In genomic region chr11:1323779-1324178, GRCh38 we compare ENCODE assay signal across 27 cellular contexts. TPM values are rescaled to one million over a fixed set of nuclear protein-coding genes. Genes with fewer than 3 reads are reported as not detected.
DNase-seq lines count a peak whose midpoint lies in the region; ATAC-seq, FAIRE-seq and TF ChIP-seq lines count a peak whose summit lies in the region.
"Had no signal": no experiment of that assay in that cellular context is flagged by ENCODE, and none has a peak within 500 bp of the region (broad histone marks: within the 10 kb centered on the region; RNA-seq: fewer than 3 reads in every experiment).

No MANE protein-coding gene starts in this region.

- no peak for DNase-seq in stimulated activated naive CD8-positive, alpha-beta T cell treated with anti-CD3 and anti-CD28 coated beads, Interleukin-15, Interleukin-2, amounts not matched to agents 100 U/mL and 50 U/mL, for 24 hours
- DNase-seq in NOMO-1 treated with DMSO at 0.1 percent for 48 hours (lab: John Stamatoyannopoulos, UW; ENCODE audit: unreplicated experiment) (peak; percentile 86), NCI-H1092 (lab: John Stamatoyannopoulos, UW) (no peak), NCI-H1436 treated with DMSO at 0.1 percent for 48 hours (lab: John Stamatoyannopoulos, UW) (no peak), kidney (no peak)
- DNase-seq in stimulated activated naive CD4-positive, alpha-beta T cell treated with Interleukin-2 at 50 U/mL for 16 hours (lab: John Stamatoyannopoulos, UW): no peak
- DNase-seq: activated CD4-positive, alpha-beta T cell treated with anti-CD3 and anti-CD28 coated beads, Interleukin-2, amount 10 ng/mL, durations not matched to agents 7 days and 5 days; activated T-cell treated with anti-CD3 and anti-CD28 coated beads for 4 hours; BE2C; body of pancreas; Caco-2; DND-41; effector CD8-positive, alpha-beta T cell; heart left ventricle; Karpas-422; naive B cell; NCI-H510A; NK-92 treated with Interleukin-12 subunit alpha and Interleukin-12 subunit beta, amount 100 ng/mL, for 24 hours; T-helper 9 cell; uterus had no signal

- H3K9ac ChIP-seq in kidney (ENCODE audit: low read length in 2 of 2): no peak overlapping the region

- peaks cover 18% of the 10 kb centered on the region for H3K9me3 Mint-ChIP-seq in stimulated activated naive CD8-positive, alpha-beta T cell treated with anti-CD3 and anti-CD28 coated beads, Interleukin-15, Interleukin-2, amounts not matched to agents 100 ng/mL and 50 ng/mL, for 24 hours
- peaks cover 14% of the 10 kb centered on the region for H3K9me3 Mint-ChIP-seq in activated T-helper 17 cell treated with anti-CD3 and anti-CD28 coated beads, Interleukin-2, amount 50 U/mL, for 72 hours

- H3K27me3 Mint-ChIP-seq in stimulated activated naive CD8-positive, alpha-beta T cell treated with anti-CD3 and anti-CD28 coated beads, Interleukin-15, Interleukin-2, amounts not matched to agents 100 ng/mL and 50 ng/mL, for 24 hours: peaks cover 16% of the 10 kb centered on the region
- peaks cover 36% of the 10 kb centered on the region for H3K27me3 Mint-ChIP-seq in activated T-helper 17 cell treated with anti-CD3 and anti-CD28 coated beads, Interleukin-2, amount 50 U/mL, for 72 hours

- intact Hi-C loops in kidney (cut with DNase I): no loop called here

- H3K4me1 ChIP-seq in kidney (ENCODE audit: control insufficient read depth in 1 of 2, insufficient read depth in 1 of 2, low read depth in 1 of 2, low read length in 2 of 2): no peaks in the 10 kb centered on the region
- H3K4me1 ChIP-seq: BE2C, body of pancreas, Caco-2, uterus had no signal

- H3K27ac Mint-ChIP-seq in stimulated activated naive CD8-positive, alpha-beta T cell treated with anti-CD3 and anti-CD28 coated beads, Interleukin-15, Interleukin-2, amounts not matched to agents 100 ng/mL and 50 ng/mL, for 24 hours: peak overlapping the region; percentile 33
- peak overlapping the region; percentile 16 for H3K27ac Mint-ChIP-seq in activated T-helper 17 cell treated with anti-CD3 and anti-CD28 coated beads, Interleukin-2, amount 50 U/mL, for 72 hours
- H3K27ac Mint-ChIP-seq: activated CD4-positive, alpha-beta T cell treated with anti-CD3 and anti-CD28 coated beads, Interleukin-2, amount 10 ng/mL, durations not matched to agents 7 days and 5 days had no signal

- no peak for TF ChIP-seq CTCF in kidney (IDR thresholded peaks at IDR 0.05; ENCODE audit: borderline replicate concordance, extremely low read depth, insufficient read depth)

- peaks cover 46% of the 10 kb centered on the region for H3K4me1 Mint-ChIP-seq in stimulated activated naive CD8-positive, alpha-beta T cell treated with anti-CD3 and anti-CD28 coated beads, Interleukin-15, Interleukin-2, amounts not matched to agents 100 ng/mL and 50 ng/mL, for 24 hours (ENCODE audit: low read depth)
- H3K4me1 Mint-ChIP-seq in activated T-helper 17 cell treated with anti-CD3 and anti-CD28 coated beads, Interleukin-2, amount 50 U/mL, for 72 hours: peaks cover 9% of the 10 kb centered on the region
- H3K4me1 Mint-ChIP-seq: activated CD4-positive, alpha-beta T cell treated with anti-CD3 and anti-CD28 coated beads, Interleukin-2, amount 10 ng/mL, durations not matched to agents 7 days and 5 days had no signal

- H3K9me3 ChIP-seq in kidney (ENCODE audit: control insufficient read depth in 1 of 2, low read length in 2 of 2): peaks cover 6 to 7% of the 10 kb centered on the region in 2 donors
- H3K9me3 ChIP-seq: BE2C, body of pancreas had no signal

- no peak overlapping the region for H3K4me3 Mint-ChIP-seq in stimulated activated naive CD8-positive, alpha-beta T cell treated with anti-CD3 and anti-CD28 coated beads, Interleukin-15, Interleukin-2, amounts not matched to agents 100 ng/mL and 50 ng/mL, for 24 hours
- H3K4me3 Mint-ChIP-seq in activated T-helper 17 cell treated with anti-CD3 and anti-CD28 coated beads, Interleukin-2, amount 50 U/mL, for 72 hours: no peak overlapping the region
- H3K4me3 Mint-ChIP-seq: activated CD4-positive, alpha-beta T cell treated with anti-CD3 and anti-CD28 coated beads, Interleukin-2, amount 10 ng/mL, durations not matched to agents 7 days and 5 days; naive B cell had no signal

- no peaks in the 10 kb centered on the region for H3K36me3 ChIP-seq in kidney (ENCODE audit: control insufficient read depth in 1 of 2, insufficient read depth in 2 of 2, low read length in 2 of 2)
- H3K36me3 ChIP-seq: BE2C, heart left ventricle, uterus had no signal

- peaks cover 8% of the 10 kb centered on the region for H3K36me3 Mint-ChIP-seq in stimulated activated naive CD8-positive, alpha-beta T cell treated with anti-CD3 and anti-CD28 coated beads, Interleukin-15, Interleukin-2, amounts not matched to agents 100 ng/mL and 50 ng/mL, for 24 hours (ENCODE audit: low read depth)
- no peaks in the 10 kb centered on the region for H3K36me3 Mint-ChIP-seq in activated T-helper 17 cell treated with anti-CD3 and anti-CD28 coated beads, Interleukin-2, amount 50 U/mL, for 72 hours (ENCODE audit: low read depth)

- H3K4me3 ChIP-seq in kidney (ENCODE audit: low read length in 2 of 2): no peak overlapping the region
- H3K4me3 ChIP-seq: body of pancreas, GM12878, heart left ventricle, skin epidermis, uterus had no signal

- no peak for FAIRE-seq in kidney (lab: Jason Lieb, UNC)
- FAIRE-seq: GM12878, H54 had no signal

- ATAC-seq in stimulated activated naive CD8-positive, alpha-beta T cell treated with anti-CD3 and anti-CD28 coated beads, Interleukin-15, Interleukin-2, amounts not matched to agents 100 U/mL and 50 U/mL, for 24 hours: no peak
- no peak for ATAC-seq in activated T-helper 17 cell treated with anti-CD3 and anti-CD28 coated beads, Interleukin-2, amount 50 U/mL, for 72 hours (replicated peaks)
- ATAC-seq: body of pancreas, GM12878, SK-N-SH treated with all-trans-retinoic acid at 6 μM for 48 hours had no signal

- no peak overlapping the region for H3K27ac ChIP-seq in kidney (ENCODE audit: low read depth in 2 of 2, low read length in 2 of 2)
- H3K27ac ChIP-seq: body of pancreas, heart left ventricle, RWPE1, skin epidermis, uterus had no signal

RNA-seq across cellular contexts. Expression of gene TOLLIP, which starts 14.3 kb away (rescaled TPM):
- total RNA-seq in activated T-helper 17 cell treated with anti-CD3 and anti-CD28 coated beads, Interleukin-2, amount 50 U/mL, for 72 hours: 10 to 100 TPM; 27.6 to 30.8 TPM
- total RNA-seq in kidney: 65.5 TPM
- 88.0 TPM for polyA plus RNA-seq in kidney (ENCODE audit: insufficient read depth, low read depth, low replicate concordance)
